In the genomic region with DNA sequence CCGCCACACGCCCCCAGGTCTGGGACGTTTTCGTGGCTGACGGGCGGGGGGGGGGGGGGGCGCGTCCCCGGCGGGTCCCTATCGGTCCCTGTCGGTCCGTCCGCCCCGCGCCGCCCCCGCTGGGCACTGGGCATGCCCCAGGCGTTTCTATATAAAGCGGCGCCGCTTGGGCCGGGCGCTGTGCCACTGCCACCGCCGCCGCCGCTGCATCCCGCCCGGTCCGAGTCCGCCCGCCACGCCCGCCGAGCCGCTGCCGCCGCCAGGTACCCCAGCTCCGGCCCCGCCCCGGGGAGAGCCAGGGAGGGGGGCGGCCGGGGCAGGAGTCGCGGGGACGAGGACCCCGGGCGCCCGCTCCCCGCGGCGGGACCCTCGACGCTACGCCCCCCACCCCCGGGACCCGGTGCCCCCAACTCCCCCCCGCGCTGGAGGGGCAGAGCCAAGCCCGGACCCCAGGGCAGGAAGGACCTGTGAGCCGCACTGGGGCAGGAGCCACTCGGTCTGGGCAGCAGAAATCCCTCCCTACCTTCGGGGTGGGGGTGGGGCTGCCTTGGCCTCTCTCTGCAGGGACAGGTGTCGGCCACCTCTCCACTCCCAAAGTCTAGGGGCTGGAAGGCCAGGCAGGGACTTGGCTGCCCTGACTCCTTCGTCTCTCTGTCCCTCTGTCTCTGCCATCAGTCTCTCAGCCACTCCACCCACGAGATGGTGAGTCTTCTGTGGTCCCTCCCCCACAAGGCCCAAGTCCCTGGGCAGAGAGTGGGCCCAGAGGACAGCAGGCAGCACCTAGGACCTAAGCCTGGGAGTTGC, we compare ENCODE assay signal across 9 cellular contexts. TPM values are rescaled to one million over a fixed set of nuclear protein-coding genes. Genes with fewer than 3 reads are reported as not detected.
DNase-seq lines count a peak whose midpoint lies in the region; ATAC-seq and TF ChIP-seq lines count a peak whose summit lies in the region.
"Had no signal": no experiment of that assay in that cellular context is flagged by ENCODE, and none has a peak within 500 bp of the region (broad histone marks: within the 10 kb centered on the region; RNA-seq: fewer than 3 reads in every experiment).

A gene with protein sequence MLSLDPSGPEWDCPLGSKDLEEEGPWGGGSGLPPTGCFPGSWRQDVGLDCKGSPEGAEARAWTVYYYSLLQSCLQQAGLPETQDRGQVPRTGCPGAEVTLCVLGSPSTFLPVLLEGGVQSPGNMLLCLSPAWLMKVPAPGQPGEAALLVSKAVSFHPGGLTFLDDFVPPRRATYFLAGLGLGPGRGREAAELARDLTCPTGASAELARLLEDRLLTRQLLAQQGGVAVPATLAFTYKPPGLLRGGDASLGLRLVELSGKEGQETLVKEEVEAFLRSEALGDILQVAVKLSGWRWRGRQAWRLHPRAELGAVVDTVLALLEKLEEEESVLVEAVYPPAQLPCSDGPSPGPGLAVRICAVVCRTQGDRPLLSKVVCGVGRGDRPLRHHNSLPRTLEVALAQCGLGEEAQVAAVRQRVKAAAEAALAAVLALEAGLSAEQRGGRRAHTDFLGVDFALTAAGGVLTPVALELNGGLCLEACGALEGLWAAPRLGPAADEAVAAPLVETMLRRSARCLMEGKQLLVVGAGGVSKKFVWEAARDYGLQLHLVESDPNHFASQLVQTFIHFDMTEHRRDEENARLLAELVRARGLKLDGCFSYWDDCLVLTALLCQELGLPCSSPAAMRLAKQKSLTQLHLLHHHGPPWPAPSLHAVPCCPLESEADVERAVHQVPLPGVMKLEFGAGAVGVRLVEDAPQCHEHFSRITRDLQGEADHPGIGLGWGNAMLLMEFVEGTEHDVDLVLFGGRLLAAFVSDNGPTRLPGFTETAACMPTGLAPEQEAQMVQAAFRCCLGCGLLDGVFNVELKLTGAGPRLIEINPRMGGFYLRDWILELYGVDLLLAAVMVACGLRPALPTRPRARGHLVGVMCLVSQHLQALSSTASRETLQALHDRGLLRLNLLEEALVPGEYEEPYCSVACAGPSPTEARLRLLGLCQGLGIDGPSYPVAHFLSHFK (plus strand): TSS at position 178 of the 804 bp plus-strand sequence. CDS start 522 bp downstream, at position 700.

- ATAC-seq in mucosa of descending colon: peak; percentile 19
- ATAC-seq in aorta (ENCODE audit: low FRiP score): no peak
- ATAC-seq in GM19328 (IDR thresholded peaks at IDR 0.05; ENCODE audit: unreplicated experiment): no peak
- no peak for ATAC-seq in HG02840 (IDR thresholded peaks at IDR 0.05; ENCODE audit: low FRiP score, unreplicated experiment)

- H3K4me3 ChIP-seq in mucosa of descending colon (no peak within 1 kb of the TSS), aorta (ENCODE audit: low read length in 2 of 2) (peak within 1 kb of the TSS; percentile 15 to 50)

- H3K36me3 ChIP-seq in mucosa of descending colon (ENCODE audit: low read depth) (no peaks in the 10 kb centered on the region), aorta (ENCODE audit: control insufficient read depth in 1 of 2, insufficient read depth in 2 of 2, low read length in 1 of 2) (no peaks in the 10 kb centered on the region)

- no peak for TF ChIP-seq CTCF in mucosa of descending colon (IDR thresholded peaks at IDR 0.05)

- H3K27me3 ChIP-seq in aorta (ENCODE audit: control insufficient read depth in 1 of 2, insufficient read depth in 2 of 2, low read length in 1 of 2): no peaks in the 10 kb centered on the region

- WGBS in aorta, 2 donors: 2 to 3% methylated on average over 49 to 67 of the region's 67 CpGs

- DNase-seq in stimulated activated CD4-positive, alpha-beta T cell treated with anti-CD3 and anti-CD28 coated beads, Interleukin-15, amount 100 ng/mL, for 24 hours: peak; percentile 41
- DNase-seq in stimulated activated CD4-positive, alpha-beta T cell treated with anti-CD3 and anti-CD28 coated beads, Interleukin-4, amount 100 ng/mL, for 4 hours: no peak
- DNase-seq in mucosa of descending colon: peak in 1 of 3 donors; percentile 49
- DNase-seq in aorta: no peak
- no peak for DNase-seq in HuH-7 (ENCODE audit: low spot score)

- H3K9me3 ChIP-seq in mucosa of descending colon (no peaks in the 10 kb centered on the region), aorta (ENCODE audit: control insufficient read depth, low read length) (no peaks in the 10 kb centered on the region)

- intact Hi-C loops in mucosa of descending colon (cut with DNase I, micrococcal nuclease): no loop called here
- intact Hi-C loops in aorta (cut with DNase I): no loop called here

- peaks cover 27% of the 10 kb centered on the region for H3K4me1 ChIP-seq in mucosa of descending colon (ENCODE audit: low read depth)
- no peaks in the 10 kb centered on the region for H3K4me1 ChIP-seq in aorta (ENCODE audit: control insufficient read depth in 1 of 2, insufficient read depth in 2 of 2, low read length in 2 of 2)

- H3K27ac ChIP-seq in cingulate gyrus (ENCODE audit: low read depth, low read length) (peak within 1 kb of the TSS; percentile 99), aorta (ENCODE audit: low read depth in 1 of 2, low read length in 2 of 2) (peak within 1 kb of the TSS in 1 of 2 donors; percentile 54)

RNA-seq across cellular contexts. Expression of the gene that starts here (rescaled TPM):
- total RNA-seq in mucosa of descending colon (under 1 TPM; 0.26 to 0.89 (median 0.70) TPM), aorta (1 to 10 TPM; 7.0 to 9.3 TPM)
- polyA plus RNA-seq in aorta: 1 to 10 TPM in 1 of 2 donors, under 1 TPM in 1; 0.38 to 8.1 TPM
- polyA plus RNA-seq: keratinocyte had no signal

Comparison
In these comparisons a context has a peak if more than half of its experiments do, and no peak if none do; other contexts are left out.
1. RNA of the gene that starts here (total RNA-seq): 7.0 to 9.3 TPM in aorta; 0.26 to 0.89 TPM in mucosa of descending colon; every median in the first group is over 4 times any median in the second.
2. Peak in ATAC-seq in mucosa of descending colon; RNA of the gene not detected or under 1 TPM.